5 cellular contexts compared by ENCODE assay signal in the genomic region with DNA sequence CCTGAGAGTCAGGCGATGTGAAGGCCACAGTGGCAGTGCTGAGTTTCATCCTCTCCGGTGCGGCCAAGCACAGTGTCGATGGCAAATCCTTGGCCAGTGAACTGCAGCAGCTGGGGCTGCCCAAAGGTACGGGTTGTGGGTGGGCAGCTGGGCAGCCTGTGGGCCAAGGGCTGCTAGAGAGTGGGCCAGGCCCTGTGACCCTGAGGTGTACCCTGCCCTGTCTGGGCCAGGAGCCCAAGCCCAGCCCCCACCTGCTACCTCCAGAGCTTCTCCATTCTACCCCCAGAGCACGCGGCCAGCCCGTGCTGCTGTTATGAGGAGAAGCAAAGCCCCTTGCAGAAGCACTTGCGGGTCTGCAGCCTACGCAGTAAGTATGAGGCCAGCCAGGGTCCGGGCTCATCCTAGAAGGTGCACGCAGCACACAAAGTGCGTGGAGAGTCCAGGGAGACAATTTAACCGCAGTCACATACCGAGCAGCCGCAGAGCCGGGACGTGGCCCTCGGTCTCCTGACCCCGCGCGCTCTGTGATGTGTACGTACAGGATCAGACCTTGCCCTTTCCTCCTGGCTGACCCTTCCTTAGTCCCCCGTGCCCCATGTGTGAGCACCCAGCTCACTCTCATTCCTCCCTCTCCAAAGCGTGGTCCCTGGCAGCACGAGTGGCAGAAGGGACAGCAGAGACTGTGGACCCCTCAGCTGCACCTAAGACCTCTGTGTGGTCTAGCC. TPM values are rescaled to one million over a fixed set of nuclear protein-coding genes. Genes with fewer than 3 reads are reported as not detected.
"Had no signal": no experiment of that assay in that cellular context is flagged by ENCODE, and none has a peak within 500 bp of the region (broad histone marks: within the 10 kb centered on the region; RNA-seq: fewer than 3 reads in every experiment).

No MANE protein-coding gene starts in this region.

RNA-seq across cellular contexts. Expression of gene GOLGA6B, which starts 14.6 kb away (rescaled TPM):
- total RNA-seq: HT-29, IMR-90, K562 had no signal
- polyA plus RNA-seq: IgD-negative memory B cell, IMR-90, K562 had no signal

RNA-seq across cellular contexts. Expression of gene HIGD2B, which starts 46.1 kb away (rescaled TPM):
- total RNA-seq: HT1080, IMR-90 had no signal
- polyA plus RNA-seq: IgD-negative memory B cell, IMR-90 had no signal
